14 cellular contexts compared by ENCODE assay signal in the genomic region with DNA sequence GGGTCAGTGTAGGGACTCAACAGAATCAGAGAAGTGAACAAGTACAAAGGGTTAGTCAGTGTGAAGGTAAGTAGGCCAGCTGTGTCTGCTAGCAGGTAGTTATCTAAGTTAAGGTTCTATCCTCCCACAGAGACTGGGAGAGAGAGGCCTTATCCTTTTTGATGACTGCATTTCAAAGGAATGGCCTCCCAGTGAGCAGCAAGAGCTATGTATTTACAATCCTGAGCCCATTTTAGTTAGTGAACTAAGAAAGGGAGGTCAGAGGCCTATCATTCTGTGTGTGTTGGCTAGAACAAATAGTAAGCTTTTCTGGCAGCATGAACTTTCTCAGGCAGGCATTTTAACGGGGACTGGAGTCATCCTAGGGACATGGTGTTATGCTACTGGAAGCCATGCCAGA.
DNase-seq lines count a peak whose midpoint lies in the region; FAIRE-seq and TF ChIP-seq lines count a peak whose summit lies in the region.
"Had no signal": no experiment of that assay in that cellular context is flagged by ENCODE, and none has a peak within 500 bp of the region (broad histone marks: within the 10 kb centered on the region; RNA-seq: fewer than 3 reads in every experiment).

No MANE protein-coding gene starts in this region.

- no peaks in the 10 kb centered on the region for H3K9me3 ChIP-seq in AG04450 (ENCODE audit: control insufficient read depth, insufficient read depth, low read length)
- no peaks in the 10 kb centered on the region for H3K9me3 ChIP-seq in HUES48 (ENCODE audit: control insufficient read depth, insufficient read depth, low read length)
- no peaks in the 10 kb centered on the region for H3K9me3 ChIP-seq in mesodermal cell (ENCODE audit: control insufficient read depth, low read length)

- H3K27me3 ChIP-seq in AG04450 (ENCODE audit: control insufficient read depth, insufficient read depth, low read length) (no peaks in the 10 kb centered on the region), HUES48 (ENCODE audit: control insufficient read depth, insufficient read depth, low read length) (peaks cover 86% of the 10 kb centered on the region)

- H3K4me1 ChIP-seq in HUES48 (ENCODE audit: control insufficient read depth, insufficient read depth, low read length) (no peaks in the 10 kb centered on the region; the same call in 1 of the 2 replicates), mesodermal cell (ENCODE audit: control insufficient read depth, insufficient read depth, low read length, poor library complexity, severe bottlenecking) (peaks cover 4% of the 10 kb centered on the region)

- peak; percentile 80 for DNase-seq in AG04450 (ENCODE audit: low read depth, low spot score)
- peak; percentile 38 for DNase-seq in epithelial cell of esophagus (ENCODE audit: low read depth)
- no peak for DNase-seq in stimulated activated CD4-positive, alpha-beta T cell treated with anti-CD3 and anti-CD28 coated beads, Interleukin-2, amount 100 ng/mL, for 24 hours
- DNase-seq in HTR-8/SVneo (ENCODE audit: insufficient read length, low spot score), result no peak
- no peak for DNase-seq in dedifferentiated amniotic fluid mesenchymal stem cell (ENCODE audit: extremely low spot score)
- DNase-seq in NOMO-1 treated with DMSO at 0.1 percent for 48 hours (lab: John Stamatoyannopoulos, UW; ENCODE audit: unreplicated experiment), result no peak
- DNase-seq: activated CD8-positive, alpha-beta memory T cell treated with anti-CD3 and anti-CD28 coated beads for 24 hours; erythroblast; KBM-7; midbrain; stimulated activated naive CD4-positive, alpha-beta T cell treated with Interleukin-2 at 50 U/mL for 16 hours had no signal

- FAIRE-seq in HTR-8/SVneo (lab: Jason Lieb, UNC), result no peak

- CTCF ChIA-PET in AG04450 (lab: Charles Lee), result interaction anchor here (0.9 to 1.7 kb wide), 5 partner anchors 10 to 676 kb away, joined by 3 to 13 read pairs (median 3); no protein-coding TSS in a partner anchor

- WGBS in mesodermal cell (ENCODE audit: insufficient coverage in 2 of 2), 2 experiments, result 0% methylated on average over 1 of the region's 1 CpG; no CpG with 5 or more reads in 1 of the 2 experiments

- H3K4me3 ChIP-seq in AG04450 (ENCODE audit: low read depth, low read length), result no peak overlapping the region
- H3K4me3 ChIP-seq in HUES48 (ENCODE audit: low read depth, low read length), result no peak overlapping the region
- no peak overlapping the region for H3K4me3 ChIP-seq in epithelial cell of esophagus (ENCODE audit: low read length)
- H3K4me3 ChIP-seq in mesodermal cell (ENCODE audit: extremely low read depth, insufficient read depth, low read length, poor library complexity, severe bottlenecking), result no peak overlapping the region

- POLR2A ChIA-PET in AG04450 (lab: Yijun Ruan, JAX), result interaction anchor here (1.1 to 2.1 kb wide), 4 partner anchors 11 to 51 kb away, joined by 3 to 26 read pairs (median 4); no protein-coding TSS in a partner anchor

- H3K36me3 ChIP-seq in HUES48 (ENCODE audit: control insufficient read depth, insufficient read depth, low read length) (no peaks in the 10 kb centered on the region), mesodermal cell (ENCODE audit: control insufficient read depth, insufficient read depth, low read length) (no peaks in the 10 kb centered on the region)

- H3K27ac ChIP-seq in AG04450 (ENCODE audit: low read depth, low read length) (peak overlapping the region; percentile 76), HUES48 (ENCODE audit: low read depth, low read length) (peak overlapping the region; percentile 56), mesodermal cell (ENCODE audit: low read depth, low read length, severe bottlenecking) (peak overlapping the region; percentile 81)
- H3K27ac ChIP-seq: C4-2B had no signal

- H3K9ac ChIP-seq in HUES48 (ENCODE audit: low read depth, low read length), result no peak overlapping the region

- TF ChIP-seq CTCF in AG04450 (IDR thresholded peaks at IDR 0.05; ENCODE audit: low read depth, low read length) (no peak), epithelial cell of esophagus (IDR thresholded peaks at IDR 0.05; ENCODE audit: insufficient read depth, low read depth, low read length, missing control alignments) (no peak)

Comparison
In these comparisons a context has a peak if more than half of its experiments do, and no peak if none do; other contexts are left out.
1. DNase-seq: peak in AG04450 (single experiment) and epithelial cell of esophagus (single experiment); none in stimulated activated CD4-positive, alpha-beta T cell treated with anti-CD3 and anti-CD28 coated beads, Interleukin-2, amount 100 ng/mL, for 24 hours (0 of 2), HTR-8/SVneo (single experiment), dedifferentiated amniotic fluid mesenchymal stem cell (single experiment) and NOMO-1 treated with DMSO at 0.1 percent for 48 hours (single experiment).
2. Peak in every context shown above with its lines, with median percentiles within 50 percentile points of each other: H3K27ac ChIP-seq.